29 cellular contexts compared by ENCODE assay signal in genomic region chr6:144401736-144402733, GRCh38.
"Had no signal": no experiment of that assay in that cellular context is flagged by ENCODE, and none has a peak within 500 bp of the region (broad histone marks: within the 10 kb centered on the region; RNA-seq: fewer than 3 reads in every experiment).

No MANE protein-coding gene starts in this region.

- H3K9me3 ChIP-seq: SJSA1 had no signal

- H3K27me3 Mint-ChIP-seq: activated CD4-positive, alpha-beta T cell treated with anti-CD3 and anti-CD28 coated beads, Interleukin-2, amount 10 ng/mL, durations not matched to agents 24 days and 14 days; activated CD8-positive, alpha-beta T cell treated with anti-CD3 and anti-CD28 coated beads for 36 hours; activated naive CD8-positive, alpha-beta T cell; activated naive CD8-positive, alpha-beta T cell treated with anti-CD3 and anti-CD28 coated beads, Interleukin-2, amount 50 U/mL, for 24 hours had no signal

- H3K4me3 ChIP-seq: Peyer's patch, SJSA1 had no signal

- H3K27ac ChIP-seq: brain microvascular endothelial cell, Peyer's patch, SJSA1 had no signal

- H3K27ac Mint-ChIP-seq: activated CD4-positive, alpha-beta T cell treated with anti-CD3 and anti-CD28 coated beads, Interleukin-2, amount 10 ng/mL, durations not matched to agents 24 days and 14 days; activated CD8-positive, alpha-beta T cell treated with anti-CD3 and anti-CD28 coated beads for 36 hours; activated naive CD8-positive, alpha-beta T cell; activated naive CD8-positive, alpha-beta T cell treated with anti-CD3 and anti-CD28 coated beads, Interleukin-2, amount 50 U/mL, for 24 hours; activated T-cell treated with anti-CD3 and anti-CD28 coated beads, Interleukin-2, amount 50 U/mL, for 72 hours; activated T-helper 2 cell treated with anti-CD3 and anti-CD28 coated beads, Interferon-gamma antibody, Interleukin-2, Interleukin-4, amounts not matched to agents 10 μg/mL and 5 μg/mL and 100 μg/mL, durations not matched to agents 14 hours and 24 hours and 36 hours; T-helper 1 cell treated with Interleukin-12 subunit alpha and Interleukin-12 subunit beta and Interleukin-4 antibody, amounts not matched to agents 30 μg/mL and 1 μg/mL, for 36 hours; T-helper 2 cell treated with Interferon-gamma antibody and Interleukin-4, amounts not matched to agents 5 μg/mL and 100 μg/mL, for 36 hours had no signal

- H3K27me3 ChIP-seq: brain microvascular endothelial cell, Peyer's patch, SJSA1 had no signal

- H3K36me3 ChIP-seq: brain microvascular endothelial cell, Peyer's patch had no signal

- H3K4me1 ChIP-seq: Peyer's patch, SJSA1 had no signal

- H3K4me3 Mint-ChIP-seq: activated CD4-positive, alpha-beta T cell treated with anti-CD3 and anti-CD28 coated beads, Interleukin-2, amount 10 ng/mL, durations not matched to agents 24 days and 14 days; activated CD8-positive, alpha-beta T cell treated with anti-CD3 and anti-CD28 coated beads for 36 hours; activated naive CD8-positive, alpha-beta T cell; activated naive CD8-positive, alpha-beta T cell treated with anti-CD3 and anti-CD28 coated beads, Interleukin-2, amount 50 U/mL, for 24 hours; activated T-cell treated with anti-CD3 and anti-CD28 coated beads, Interleukin-2, amount 50 U/mL, for 72 hours; T-helper 1 cell treated with Interleukin-12 subunit alpha and Interleukin-12 subunit beta and Interleukin-4 antibody, amounts not matched to agents 30 μg/mL and 1 μg/mL, for 36 hours; T-helper 2 cell treated with Interferon-gamma antibody and Interleukin-4, amounts not matched to agents 5 μg/mL and 100 μg/mL, for 36 hours had no signal

- DNase-seq: activated CD4-positive, alpha-beta T cell treated with anti-CD3 and anti-CD28 coated beads, Interleukin-2, amount 10 ng/mL, durations not matched to agents 24 days and 14 days; activated CD4-positive, alpha-beta T cell treated with anti-CD3 and anti-CD28 coated beads, Interleukin-2, amount 50 U/mL, for 4 hours; activated CD8-positive, alpha-beta T cell treated with anti-CD3 and anti-CD28 coated beads for 36 hours; activated gamma-delta T cell; activated naive CD4-positive, alpha-beta T cell treated with Interleukin-2 at 50 U/mL for 16 hours; activated naive CD8-positive, alpha-beta T cell treated with anti-CD3 and anti-CD28 coated beads, Interleukin-2, amount 50 U/mL, for 24 hours; activated T-cell treated with anti-CD3 and anti-CD28 coated beads, Interleukin-2, amount 50 U/mL, for 1 hour; activated T-cell treated with anti-CD3 and anti-CD28 coated beads, Interleukin-2, amount 50 U/mL, for 72 hours; anterior cingulate cortex; brain microvascular endothelial cell; central memory CD4-positive, alpha-beta T cell; NCI-H1092 treated with DMSO at 0.1 percent for 48 hours; NCI-H1417 treated with DMSO at 0.1 percent for 48 hours; NCI-H187 treated with DMSO at 0.1 percent for 48 hours; NCI-H2081; NCI-H2171 treated with DMSO at 0.1 percent for 48 hours; NCI-H226; NCI-H446 treated with DMSO at 0.1 percent for 48 hours; NCI-H524 treated with DMSO at 0.1 percent for 48 hours; PC-3; Peyer's patch; RPMI8226; SHP77 treated with DMSO at 0.1 percent for 48 hours; SK-N-SH had no signal

- ATAC-seq: activated CD8-positive, alpha-beta T cell treated with anti-CD3 and anti-CD28 coated beads for 36 hours; activated naive CD8-positive, alpha-beta T cell treated with anti-CD3 and anti-CD28 coated beads, Interleukin-2, amount 50 U/mL, for 24 hours; activated T-cell treated with anti-CD3 and anti-CD28 coated beads, Interleukin-2, amount 50 U/mL, for 72 hours; PC-3 had no signal
